20 cellular contexts compared by ENCODE assay signal in the genomic region with DNA sequence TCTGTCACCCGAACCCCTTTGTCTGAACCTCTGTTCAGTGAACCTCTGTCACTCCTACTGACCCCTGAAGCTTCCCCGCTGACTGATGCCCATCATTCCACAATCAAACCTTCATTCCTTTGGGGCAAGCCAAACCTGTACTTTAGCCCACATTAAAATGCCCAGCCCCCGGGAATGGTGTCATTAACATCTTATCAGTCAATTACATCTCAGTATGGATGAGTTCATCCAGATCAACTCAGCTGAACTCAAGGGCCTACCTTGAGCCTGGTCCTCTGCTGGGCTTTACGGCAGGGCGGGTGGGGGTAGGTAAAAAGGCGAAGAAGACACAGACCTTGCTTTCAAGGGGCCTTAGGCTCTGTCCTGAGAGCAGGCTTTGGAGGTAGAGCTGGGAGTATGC.
"Had no signal": no experiment of that assay in that cellular context is flagged by ENCODE, and none has a peak within 500 bp of the region (broad histone marks: within the 10 kb centered on the region; RNA-seq: fewer than 3 reads in every experiment).

No MANE protein-coding gene starts in this region.

- H3K27ac ChIP-seq: esophagus muscularis mucosa, gastroesophageal sphincter, left ventricle myocardium inferior, lower lobe of right lung, right atrium auricular region, sigmoid colon, upper lobe of left lung, uterus had no signal

- H3K4me3 Mint-ChIP-seq: dendritic cell treated with granulocyte-macrophage colony-stimulating factor and Interleukin-4, amounts not matched to agents 40 ng/mL and 50 ng/mL, for 4 days; effector memory CD8-positive, alpha-beta T cell; memory B cell; mesothelial cell of epicardium; naive B cell; nephron had no signal

- H3K4me3 ChIP-seq: esophagus muscularis mucosa, gastroesophageal sphincter, left ventricle myocardium inferior, lower lobe of right lung, right atrium auricular region, sigmoid colon, skin epidermis, upper lobe of left lung, uterus had no signal

- H3K27me3 ChIP-seq: esophagus muscularis mucosa, gastroesophageal sphincter, right atrium auricular region, sigmoid colon, upper lobe of left lung, uterus had no signal

- H3K9me3 ChIP-seq: esophagus muscularis mucosa, gastroesophageal sphincter, left ventricle myocardium inferior, lower lobe of right lung, right atrium auricular region, sigmoid colon, upper lobe of left lung, uterus had no signal

- H3K4me1 ChIP-seq: esophagus muscularis mucosa, gastroesophageal sphincter, left ventricle myocardium inferior, lower lobe of right lung, right atrium auricular region, sigmoid colon, uterus had no signal

- H3K4me1 Mint-ChIP-seq: immature natural killer cell, naive B cell, nephron had no signal

- H3K9me3 Mint-ChIP-seq: dendritic cell treated with granulocyte-macrophage colony-stimulating factor and Interleukin-4, amounts not matched to agents 40 ng/mL and 50 ng/mL, for 4 days; effector memory CD8-positive, alpha-beta T cell; immature natural killer cell; memory B cell; mesothelial cell of epicardium; naive B cell; nephron had no signal

- H3K36me3 Mint-ChIP-seq: immature natural killer cell, memory B cell, mesothelial cell of epicardium, naive B cell had no signal

- DNase-seq: effector memory CD8-positive, alpha-beta T cell; foreskin fibroblast; immature natural killer cell; left ventricle myocardium inferior; lower lobe of right lung; naive B cell; sigmoid colon; stimulated activated CD4-positive, alpha-beta T cell treated with anti-CD3 and anti-CD28 coated beads, Interleukin-12 subunit alpha, Interleukin-12 subunit beta, amount 100 ng/mL, for 4 hours; stimulated activated naive CD4-positive, alpha-beta T cell treated with Interleukin-2 at 50 U/mL for 16 hours; upper lobe of left lung; uterus had no signal

- H3K27ac Mint-ChIP-seq: dendritic cell treated with granulocyte-macrophage colony-stimulating factor and Interleukin-4, amounts not matched to agents 40 ng/mL and 50 ng/mL, for 4 days; effector memory CD8-positive, alpha-beta T cell; immature natural killer cell; memory B cell; mesothelial cell of epicardium; naive B cell had no signal

- FAIRE-seq: keratinocyte had no signal

- H3K36me3 ChIP-seq: esophagus muscularis mucosa, left ventricle myocardium inferior, lower lobe of right lung, right atrium auricular region, sigmoid colon, upper lobe of left lung, uterus had no signal

- ATAC-seq: effector memory CD8-positive, alpha-beta T cell; gastroesophageal sphincter had no signal
